10 cellular contexts compared by ENCODE assay signal in genomic region chr11:124896821-124897391, GRCh38. TPM values are rescaled to one million over a fixed set of nuclear protein-coding genes. Genes with fewer than 3 reads are reported as not detected.
A peak's percentile ranks its signal among the peaks of the same experiment; 100 is the strongest.
DNase-seq lines count a peak whose midpoint lies in the region; FAIRE-seq and TF ChIP-seq lines count a peak whose summit lies in the region.
"Had no signal": no experiment of that assay in that cellular context is flagged by ENCODE, and none has a peak within 500 bp of the region (broad histone marks: within the 10 kb centered on the region; RNA-seq: fewer than 3 reads in every experiment).

No MANE protein-coding gene starts in this region.

- H3K27me3 ChIP-seq in SJSA1 (replicated peaks): no peaks in the 10 kb centered on the region
- no peaks in the 10 kb centered on the region for H3K27me3 ChIP-seq in thyroid gland
- no peaks in the 10 kb centered on the region for H3K27me3 ChIP-seq in small intestine (ENCODE audit: control insufficient read depth in 2 of 2, insufficient read depth in 2 of 2, low read length in 2 of 2)

- DNase-seq in SJSA1 (ENCODE audit: low read depth in 1 of 2, low spot score in 2 of 2) (no peak), fibroblast of gingiva (ENCODE audit: low read depth) (peak; percentile 21), mucosa of gallbladder (ENCODE audit: low spot score) (peak; percentile 9), thyroid gland (no peak), NCI-H2107 (lab: John Stamatoyannopoulos, UW) (no peak), NCI-H524 treated with DMSO at 0.1 percent for 48 hours (lab: John Stamatoyannopoulos, UW) (no peak), urothelium cell line (ENCODE audit: low spot score) (no peak), small intestine (no peak)
- DNase-seq: nucleus accumbens had no signal

- H3K4me3 ChIP-seq in SJSA1 (no peak overlapping the region), thyroid gland (replicated peaks in 1 of 3) (peak overlapping the region in 1 of 3 donors; percentile 19), small intestine (ENCODE audit: low read depth in 1 of 2, low read length in 2 of 2) (no peak overlapping the region)

- no peak for TF ChIP-seq CTCF in thyroid gland (IDR thresholded peaks at IDR 0.05)

- H3K9me3 ChIP-seq in SJSA1 (replicated peaks): no peaks in the 10 kb centered on the region
- no peaks in the 10 kb centered on the region for H3K9me3 ChIP-seq in thyroid gland
- H3K9me3 ChIP-seq in small intestine (ENCODE audit: control insufficient read depth, low read depth): no peaks in the 10 kb centered on the region

- intact Hi-C loops in thyroid gland (cut with DNase I): no loop called here

- 57 to 90% methylated on average over 5 to 9 of the region's 9 CpGs for WGBS in thyroid gland, 2 donors
- 73 to 83% (median 81%) methylated on average over 9 of the region's 9 CpGs for WGBS in small intestine, 3 donors

- no peak for FAIRE-seq in urothelium cell line (lab: Jason Lieb, UNC)
- no peak for FAIRE-seq in small intestine (lab: Jason Lieb, UNC)

- TF ChIP-seq POLR2A in thyroid gland (IDR thresholded peaks at IDR 0.05): no peak

- no peaks in the 10 kb centered on the region for H3K36me3 ChIP-seq in SJSA1
- no peaks in the 10 kb centered on the region for H3K36me3 ChIP-seq in thyroid gland
- H3K36me3 ChIP-seq in small intestine (ENCODE audit: control insufficient read depth in 2 of 2, insufficient read depth in 2 of 2, low read length in 2 of 2): no peaks in the 10 kb centered on the region

- H3K27ac ChIP-seq in SJSA1 (peak overlapping the region; percentile 57), thyroid gland (peak overlapping the region; percentile 63 to 80 (median 67)), small intestine (ENCODE audit: low read depth in 1 of 2, low read length in 1 of 2) (peak overlapping the region in 1 of 2 donors; percentile 71)

- peaks cover 56% of the 10 kb centered on the region for H3K4me1 ChIP-seq in SJSA1 (replicated peaks)
- H3K4me1 ChIP-seq in thyroid gland: peaks cover 0 to 20% of the 10 kb centered on the region in 2 donors
- no peaks in the 10 kb centered on the region for H3K4me1 ChIP-seq in small intestine (ENCODE audit: control insufficient read depth in 2 of 2, insufficient read depth in 1 of 2, low read depth in 1 of 2, low read length in 1 of 2)

RNA-seq across cellular contexts. Expression of gene ROBO4, which starts 0.8 kb away (rescaled TPM):
- 0.97 and 2.8 TPM in 2 replicates for total RNA-seq in SJSA1 (2014; rRNA removed; shearing (Covaris generic))
- total RNA-seq in mucosa of gallbladder: 13.8 TPM
- 10 to 100 TPM; 12.3 to 47.6 (median 32.6) TPM for total RNA-seq in thyroid gland
- polyA plus RNA-seq in small intestine: 1 to 10 TPM in 2 of 3 donors, under 1 TPM in 1; 0.45 to 8.9 (median 1.4) TPM

RNA-seq across cellular contexts. Expression of gene HEPN1, which starts 22.1 kb away (rescaled TPM):
- total RNA-seq in SJSA1 (2014; rRNA removed; shearing (Covaris generic)): not detected in 2 replicates
- total RNA-seq in mucosa of gallbladder (not detected), thyroid gland (not detected)
- polyA plus RNA-seq in small intestine: under 1 TPM in 1 of 3 donors, not detected in 2; 0.06 TPM
- total RNA-seq: cerebellum had no signal

RNA-seq across cellular contexts. Expression of gene ROBO3, which starts 31.7 kb away (rescaled TPM):
- total RNA-seq in SJSA1 (2014; rRNA removed; shearing (Covaris generic)): 4.1 and 8.5 TPM in 2 replicates
- total RNA-seq in mucosa of gallbladder (12.9 TPM), thyroid gland (10 to 100 TPM in 2 of 4 donors, 1 to 10 TPM in 2; 6.7 to 19.8 (median 10.1) TPM)
- polyA plus RNA-seq in small intestine: 10 to 100 TPM in 2 of 3 donors, 1 to 10 TPM in 1; 4.5 to 11.6 (median 11.2) TPM

RNA-seq across cellular contexts. Expression of gene HEPACAM, which starts 38.9 kb away (rescaled TPM):
- total RNA-seq in SJSA1 (2014; rRNA removed; shearing (Covaris generic)): not detected in 2 replicates
- 0.37 TPM for total RNA-seq in mucosa of gallbladder
- total RNA-seq in thyroid gland: 1 to 10 TPM in 1 of 4 donors, under 1 TPM in 2, not detected in 1; 0.27 to 1.1 (median 0.45) TPM
- under 1 TPM in 1 of 3 donors, not detected in 2; 0.67 TPM for polyA plus RNA-seq in small intestine

RNA-seq across cellular contexts. Expression of gene CCDC15, which starts 57.1 kb away (rescaled TPM):
- total RNA-seq in SJSA1 (2014; rRNA removed; shearing (Covaris generic)): 2.2 and 2.7 TPM in 2 replicates
- 0.49 TPM for total RNA-seq in mucosa of gallbladder
- total RNA-seq in thyroid gland: 1 to 10 TPM in 2 of 4 donors, under 1 TPM in 2; 0.33 to 2.8 (median 1.1) TPM
- polyA plus RNA-seq in small intestine: under 1 TPM; 0.22 to 0.92 (median 0.27) TPM

Comparison
In these comparisons a context has a peak if more than half of its experiments do, and no peak if none do; other contexts are left out.
1. DNase-seq: peak in fibroblast of gingiva (single experiment) and mucosa of gallbladder (single experiment); none in SJSA1 (0 of 2), thyroid gland (0 of 2), NCI-H2107 (single experiment), NCI-H524 treated with DMSO at 0.1 percent for 48 hours (single experiment), urothelium cell line (single experiment) and small intestine (single experiment).